1 cellular context compared by ENCODE assay signal in the genomic region with DNA sequence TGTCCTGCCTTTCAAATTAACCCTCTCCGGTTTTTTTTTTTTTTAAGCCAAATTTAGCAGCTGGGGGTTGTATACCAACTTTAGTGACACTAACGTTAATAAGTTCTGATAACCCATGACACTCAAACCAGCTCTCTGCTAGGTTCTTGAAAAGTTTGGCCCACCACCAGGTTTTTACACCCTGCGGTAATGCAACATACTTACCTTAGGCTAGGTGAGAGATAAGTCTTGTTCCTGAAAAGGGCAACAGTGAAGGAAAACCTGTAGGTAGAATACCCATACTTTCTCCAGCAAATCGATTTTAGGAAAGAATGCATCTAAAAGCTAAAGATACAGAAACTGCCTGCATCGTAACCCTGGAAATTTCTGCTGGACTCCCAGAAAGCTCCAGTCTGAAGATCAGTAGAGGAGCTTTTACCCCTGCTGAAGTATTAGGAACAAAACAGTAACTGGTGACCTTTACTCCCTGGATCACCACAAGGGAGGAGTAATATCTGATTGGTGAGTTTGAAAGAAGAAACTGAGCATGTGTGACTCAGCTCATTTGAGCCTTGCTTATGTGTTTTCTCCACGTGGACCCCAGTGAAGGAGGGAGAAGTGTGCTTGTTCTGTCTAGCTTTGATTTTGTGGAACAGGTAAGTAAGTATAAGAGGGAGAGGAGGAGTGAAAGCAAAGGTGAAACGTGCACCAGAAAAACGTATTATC.
TF ChIP-seq lines count a peak whose summit lies in the region.

No MANE protein-coding gene starts in this region.

TF ChIP-seq in HepG2, 621 proteins besides CTCF, POLR2A, EP300 and RAD21 (continued from another document and continues in another):
- TF ChIP-seq, protein P1, sequence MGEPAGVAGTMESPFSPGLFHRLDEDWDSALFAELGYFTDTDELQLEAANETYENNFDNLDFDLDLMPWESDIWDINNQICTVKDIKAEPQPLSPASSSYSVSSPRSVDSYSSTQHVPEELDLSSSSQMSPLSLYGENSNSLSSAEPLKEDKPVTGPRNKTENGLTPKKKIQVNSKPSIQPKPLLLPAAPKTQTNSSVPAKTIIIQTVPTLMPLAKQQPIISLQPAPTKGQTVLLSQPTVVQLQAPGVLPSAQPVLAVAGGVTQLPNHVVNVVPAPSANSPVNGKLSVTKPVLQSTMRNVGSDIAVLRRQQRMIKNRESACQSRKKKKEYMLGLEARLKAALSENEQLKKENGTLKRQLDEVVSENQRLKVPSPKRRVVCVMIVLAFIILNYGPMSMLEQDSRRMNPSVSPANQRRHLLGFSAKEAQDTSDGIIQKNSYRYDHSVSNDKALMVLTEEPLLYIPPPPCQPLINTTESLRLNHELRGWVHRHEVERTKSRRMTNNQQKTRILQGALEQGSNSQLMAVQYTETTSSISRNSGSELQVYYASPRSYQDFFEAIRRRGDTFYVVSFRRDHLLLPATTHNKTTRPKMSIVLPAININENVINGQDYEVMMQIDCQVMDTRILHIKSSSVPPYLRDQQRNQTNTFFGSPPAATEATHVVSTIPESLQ (CRISPR knock-in tag; conservative IDR thresholded peaks at IDR 0.05), result 0 out of 2 replicates have a peak, but pooled peaks have one; percentile 17
- TF ChIP-seq, protein P2, sequence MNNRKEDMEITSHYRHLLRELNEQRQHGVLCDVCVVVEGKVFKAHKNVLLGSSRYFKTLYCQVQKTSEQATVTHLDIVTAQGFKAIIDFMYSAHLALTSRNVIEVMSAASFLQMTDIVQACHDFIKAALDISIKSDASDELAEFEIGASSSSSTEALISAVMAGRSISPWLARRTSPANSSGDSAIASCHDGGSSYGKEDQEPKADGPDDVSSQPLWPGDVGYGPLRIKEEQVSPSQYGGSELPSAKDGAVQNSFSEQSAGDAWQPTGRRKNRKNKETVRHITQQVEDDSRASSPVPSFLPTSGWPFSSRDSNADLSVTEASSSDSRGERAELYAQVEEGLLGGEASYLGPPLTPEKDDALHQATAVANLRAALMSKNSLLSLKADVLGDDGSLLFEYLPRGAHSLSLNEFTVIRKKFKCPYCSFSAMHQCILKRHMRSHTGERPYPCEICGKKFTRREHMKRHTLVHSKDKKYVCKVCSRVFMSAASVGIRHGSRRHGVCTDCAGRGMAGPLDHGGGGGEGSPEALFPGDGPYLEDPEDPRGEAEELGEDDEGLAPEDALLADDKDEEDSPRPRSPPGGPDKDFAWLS (CRISPR knock-in tag; IDR thresholded peaks at IDR 0.05; ENCODE audit: borderline replicate concordance), result no peak
- TF ChIP-seq, protein P3, sequence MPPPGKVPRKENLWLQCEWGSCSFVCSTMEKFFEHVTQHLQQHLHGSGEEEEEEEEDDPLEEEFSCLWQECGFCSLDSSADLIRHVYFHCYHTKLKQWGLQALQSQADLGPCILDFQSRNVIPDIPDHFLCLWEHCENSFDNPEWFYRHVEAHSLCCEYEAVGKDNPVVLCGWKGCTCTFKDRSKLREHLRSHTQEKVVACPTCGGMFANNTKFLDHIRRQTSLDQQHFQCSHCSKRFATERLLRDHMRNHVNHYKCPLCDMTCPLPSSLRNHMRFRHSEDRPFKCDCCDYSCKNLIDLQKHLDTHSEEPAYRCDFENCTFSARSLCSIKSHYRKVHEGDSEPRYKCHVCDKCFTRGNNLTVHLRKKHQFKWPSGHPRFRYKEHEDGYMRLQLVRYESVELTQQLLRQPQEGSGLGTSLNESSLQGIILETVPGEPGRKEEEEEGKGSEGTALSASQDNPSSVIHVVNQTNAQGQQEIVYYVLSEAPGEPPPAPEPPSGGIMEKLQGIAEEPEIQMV (CRISPR knock-in tag; IDR thresholded peaks at IDR 0.05; ENCODE audit: low read depth), result no peak
- TF ChIP-seq, protein P4, sequence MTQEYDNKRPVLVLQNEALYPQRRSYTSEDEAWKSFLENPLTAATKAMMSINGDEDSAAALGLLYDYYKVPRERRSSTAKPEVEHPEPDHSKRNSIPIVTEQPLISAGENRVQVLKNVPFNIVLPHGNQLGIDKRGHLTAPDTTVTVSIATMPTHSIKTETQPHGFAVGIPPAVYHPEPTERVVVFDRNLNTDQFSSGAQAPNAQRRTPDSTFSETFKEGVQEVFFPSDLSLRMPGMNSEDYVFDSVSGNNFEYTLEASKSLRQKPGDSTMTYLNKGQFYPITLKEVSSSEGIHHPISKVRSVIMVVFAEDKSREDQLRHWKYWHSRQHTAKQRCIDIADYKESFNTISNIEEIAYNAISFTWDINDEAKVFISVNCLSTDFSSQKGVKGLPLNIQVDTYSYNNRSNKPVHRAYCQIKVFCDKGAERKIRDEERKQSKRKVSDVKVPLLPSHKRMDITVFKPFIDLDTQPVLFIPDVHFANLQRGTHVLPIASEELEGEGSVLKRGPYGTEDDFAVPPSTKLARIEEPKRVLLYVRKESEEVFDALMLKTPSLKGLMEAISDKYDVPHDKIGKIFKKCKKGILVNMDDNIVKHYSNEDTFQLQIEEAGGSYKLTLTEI (CRISPR knock-in tag; conservative IDR thresholded peaks at IDR 0.05), result no peak
- TF ChIP-seq, protein P5, sequence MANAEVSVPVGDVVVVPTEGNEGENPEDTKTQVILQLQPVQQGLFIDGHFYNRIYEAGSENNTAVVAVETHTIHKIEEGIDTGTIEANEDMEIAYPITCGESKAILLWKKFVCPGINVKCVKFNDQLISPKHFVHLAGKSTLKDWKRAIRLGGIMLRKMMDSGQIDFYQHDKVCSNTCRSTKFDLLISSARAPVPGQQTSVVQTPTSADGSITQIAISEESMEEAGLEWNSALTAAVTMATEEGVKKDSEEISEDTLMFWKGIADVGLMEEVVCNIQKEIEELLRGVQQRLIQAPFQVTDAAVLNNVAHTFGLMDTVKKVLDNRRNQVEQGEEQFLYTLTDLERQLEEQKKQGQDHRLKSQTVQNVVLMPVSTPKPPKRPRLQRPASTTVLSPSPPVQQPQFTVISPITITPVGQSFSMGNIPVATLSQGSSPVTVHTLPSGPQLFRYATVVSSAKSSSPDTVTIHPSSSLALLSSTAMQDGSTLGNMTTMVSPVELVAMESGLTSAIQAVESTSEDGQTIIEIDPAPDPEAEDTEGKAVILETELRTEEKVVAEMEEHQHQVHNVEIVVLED (CRISPR knock-in tag; IDR thresholded peaks at IDR 0.05; ENCODE audit: borderline replicate concordance), result no peak
- no peak for TF ChIP-seq MEIS2 (CRISPR knock-in tag; IDR thresholded peaks at IDR 0.05)
- TF ChIP-seq, protein P6, sequence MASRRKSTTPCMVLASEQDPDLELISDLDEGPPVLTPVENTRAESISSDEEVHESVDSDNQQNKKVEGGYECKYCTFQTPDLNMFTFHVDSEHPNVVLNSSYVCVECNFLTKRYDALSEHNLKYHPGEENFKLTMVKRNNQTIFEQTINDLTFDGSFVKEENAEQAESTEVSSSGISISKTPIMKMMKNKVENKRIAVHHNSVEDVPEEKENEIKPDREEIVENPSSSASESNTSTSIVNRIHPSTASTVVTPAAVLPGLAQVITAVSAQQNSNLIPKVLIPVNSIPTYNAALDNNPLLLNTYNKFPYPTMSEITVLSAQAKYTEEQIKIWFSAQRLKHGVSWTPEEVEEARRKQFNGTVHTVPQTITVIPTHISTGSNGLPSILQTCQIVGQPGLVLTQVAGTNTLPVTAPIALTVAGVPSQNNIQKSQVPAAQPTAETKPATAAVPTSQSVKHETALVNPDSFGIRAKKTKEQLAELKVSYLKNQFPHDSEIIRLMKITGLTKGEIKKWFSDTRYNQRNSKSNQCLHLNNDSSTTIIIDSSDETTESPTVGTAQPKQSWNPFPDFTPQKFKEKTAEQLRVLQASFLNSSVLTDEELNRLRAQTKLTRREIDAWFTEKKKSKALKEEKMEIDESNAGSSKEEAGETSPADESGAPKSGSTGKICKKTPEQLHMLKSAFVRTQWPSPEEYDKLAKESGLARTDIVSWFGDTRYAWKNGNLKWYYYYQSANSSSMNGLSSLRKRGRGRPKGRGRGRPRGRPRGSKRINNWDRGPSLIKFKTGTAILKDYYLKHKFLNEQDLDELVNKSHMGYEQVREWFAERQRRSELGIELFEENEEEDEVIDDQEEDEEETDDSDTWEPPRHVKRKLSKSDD (CRISPR knock-in tag; IDR thresholded peaks at IDR 0.05; ENCODE audit: low read depth), result no peak
- TF ChIP-seq ZNF138 (CRISPR knock-in tag; IDR thresholded peaks at IDR 0.05; ENCODE audit: low read depth), result no peak
- TF ChIP-seq, protein P7, sequence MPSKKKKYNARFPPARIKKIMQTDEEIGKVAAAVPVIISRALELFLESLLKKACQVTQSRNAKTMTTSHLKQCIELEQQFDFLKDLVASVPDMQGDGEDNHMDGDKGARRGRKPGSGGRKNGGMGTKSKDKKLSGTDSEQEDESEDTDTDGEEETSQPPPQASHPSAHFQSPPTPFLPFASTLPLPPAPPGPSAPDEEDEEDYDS (CRISPR knock-in tag; IDR thresholded peaks at IDR 0.05), result peak; percentile 86
- TF ChIP-seq, protein P8, sequence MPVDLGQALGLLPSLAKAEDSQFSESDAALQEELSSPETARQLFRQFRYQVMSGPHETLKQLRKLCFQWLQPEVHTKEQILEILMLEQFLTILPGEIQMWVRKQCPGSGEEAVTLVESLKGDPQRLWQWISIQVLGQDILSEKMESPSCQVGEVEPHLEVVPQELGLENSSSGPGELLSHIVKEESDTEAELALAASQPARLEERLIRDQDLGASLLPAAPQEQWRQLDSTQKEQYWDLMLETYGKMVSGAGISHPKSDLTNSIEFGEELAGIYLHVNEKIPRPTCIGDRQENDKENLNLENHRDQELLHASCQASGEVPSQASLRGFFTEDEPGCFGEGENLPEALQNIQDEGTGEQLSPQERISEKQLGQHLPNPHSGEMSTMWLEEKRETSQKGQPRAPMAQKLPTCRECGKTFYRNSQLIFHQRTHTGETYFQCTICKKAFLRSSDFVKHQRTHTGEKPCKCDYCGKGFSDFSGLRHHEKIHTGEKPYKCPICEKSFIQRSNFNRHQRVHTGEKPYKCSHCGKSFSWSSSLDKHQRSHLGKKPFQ (CRISPR knock-in tag; IDR thresholded peaks at IDR 0.05; ENCODE audit: insufficient replicate concordance), result peak; percentile 23
- peak; percentile 53; the same call in 1 of the 2 replicates for TF ChIP-seq IRF2 (CRISPR knock-in tag; IDR thresholded peaks at IDR 0.05)
- TF ChIP-seq TCF7 (IDR thresholded peaks at IDR 0.05; ENCODE audit: low read depth), result no peak
- no peak for TF ChIP-seq SKI (IDR thresholded peaks at IDR 0.05; ENCODE audit: partially characterized antibody)
- no peak for TF ChIP-seq RAD51 (IDR thresholded peaks at IDR 0.05; ENCODE audit: borderline replicate concordance)
- TF ChIP-seq ZNF790 (CRISPR knock-in tag; IDR thresholded peaks at IDR 0.05; ENCODE audit: borderline replicate concordance), result no peak
- TF ChIP-seq SCMH1 (CRISPR knock-in tag; IDR thresholded peaks at IDR 0.05; ENCODE audit: borderline replicate concordance), result no peak
- no peak for TF ChIP-seq KLF16 (CRISPR knock-in tag; IDR thresholded peaks at IDR 0.05)
- TF ChIP-seq, protein P9, sequence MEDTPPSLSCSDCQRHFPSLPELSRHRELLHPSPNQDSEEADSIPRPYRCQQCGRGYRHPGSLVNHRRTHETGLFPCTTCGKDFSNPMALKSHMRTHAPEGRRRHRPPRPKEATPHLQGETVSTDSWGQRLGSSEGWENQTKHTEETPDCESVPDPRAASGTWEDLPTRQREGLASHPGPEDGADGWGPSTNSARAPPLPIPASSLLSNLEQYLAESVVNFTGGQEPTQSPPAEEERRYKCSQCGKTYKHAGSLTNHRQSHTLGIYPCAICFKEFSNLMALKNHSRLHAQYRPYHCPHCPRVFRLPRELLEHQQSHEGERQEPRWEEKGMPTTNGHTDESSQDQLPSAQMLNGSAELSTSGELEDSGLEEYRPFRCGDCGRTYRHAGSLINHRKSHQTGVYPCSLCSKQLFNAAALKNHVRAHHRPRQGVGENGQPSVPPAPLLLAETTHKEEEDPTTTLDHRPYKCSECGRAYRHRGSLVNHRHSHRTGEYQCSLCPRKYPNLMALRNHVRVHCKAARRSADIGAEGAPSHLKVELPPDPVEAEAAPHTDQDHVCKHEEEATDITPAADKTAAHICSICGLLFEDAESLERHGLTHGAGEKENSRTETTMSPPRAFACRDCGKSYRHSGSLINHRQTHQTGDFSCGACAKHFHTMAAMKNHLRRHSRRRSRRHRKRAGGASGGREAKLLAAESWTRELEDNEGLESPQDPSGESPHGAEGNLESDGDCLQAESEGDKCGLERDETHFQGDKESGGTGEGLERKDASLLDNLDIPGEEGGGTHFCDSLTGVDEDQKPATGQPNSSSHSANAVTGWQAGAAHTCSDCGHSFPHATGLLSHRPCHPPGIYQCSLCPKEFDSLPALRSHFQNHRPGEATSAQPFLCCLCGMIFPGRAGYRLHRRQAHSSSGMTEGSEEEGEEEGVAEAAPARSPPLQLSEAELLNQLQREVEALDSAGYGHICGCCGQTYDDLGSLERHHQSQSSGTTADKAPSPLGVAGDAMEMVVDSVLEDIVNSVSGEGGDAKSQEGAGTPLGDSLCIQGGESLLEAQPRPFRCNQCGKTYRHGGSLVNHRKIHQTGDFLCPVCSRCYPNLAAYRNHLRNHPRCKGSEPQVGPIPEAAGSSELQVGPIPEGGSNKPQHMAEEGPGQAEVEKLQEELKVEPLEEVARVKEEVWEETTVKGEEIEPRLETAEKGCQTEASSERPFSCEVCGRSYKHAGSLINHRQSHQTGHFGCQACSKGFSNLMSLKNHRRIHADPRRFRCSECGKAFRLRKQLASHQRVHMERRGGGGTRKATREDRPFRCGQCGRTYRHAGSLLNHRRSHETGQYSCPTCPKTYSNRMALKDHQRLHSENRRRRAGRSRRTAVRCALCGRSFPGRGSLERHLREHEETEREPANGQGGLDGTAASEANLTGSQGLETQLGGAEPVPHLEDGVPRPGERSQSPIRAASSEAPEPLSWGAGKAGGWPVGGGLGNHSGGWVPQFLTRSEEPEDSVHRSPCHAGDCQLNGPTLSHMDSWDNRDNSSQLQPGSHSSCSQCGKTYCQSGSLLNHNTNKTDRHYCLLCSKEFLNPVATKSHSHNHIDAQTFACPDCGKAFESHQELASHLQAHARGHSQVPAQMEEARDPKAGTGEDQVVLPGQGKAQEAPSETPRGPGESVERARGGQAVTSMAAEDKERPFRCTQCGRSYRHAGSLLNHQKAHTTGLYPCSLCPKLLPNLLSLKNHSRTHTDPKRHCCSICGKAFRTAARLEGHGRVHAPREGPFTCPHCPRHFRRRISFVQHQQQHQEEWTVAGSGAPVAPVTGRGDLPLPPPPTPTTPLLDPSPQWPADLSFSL (CRISPR knock-in tag; IDR thresholded peaks at IDR 0.05), result no peak
- no peak for TF ChIP-seq ZNF253 (CRISPR knock-in tag; IDR thresholded peaks at IDR 0.05; ENCODE audit: borderline replicate concordance)
- peak; percentile 55; the same call in 1 of the 2 replicates for TF ChIP-seq REPIN1 (CRISPR knock-in tag; IDR thresholded peaks at IDR 0.05; ENCODE audit: borderline replicate concordance, low read depth)
- TF ChIP-seq ZNF441 (CRISPR knock-in tag; IDR thresholded peaks at IDR 0.05; ENCODE audit: borderline replicate concordance), result 0 out of 2 replicates have a peak, but pooled peaks have one; percentile 39
- no peak for TF ChIP-seq ZSCAN12 (CRISPR knock-in tag; IDR thresholded peaks at IDR 0.05)
- TF ChIP-seq HNRNPL (IDR thresholded peaks at IDR 0.05; ENCODE audit: low read depth, low read length), result no peak
- TF ChIP-seq SP1 (IDR thresholded peaks at IDR 0.05), result no peak
- TF ChIP-seq SP1 (CRISPR knock-in tag; IDR thresholded peaks at IDR 0.05), result no peak
- no peak for TF ChIP-seq NCOA2 (CRISPR knock-in tag; IDR thresholded peaks at IDR 0.05)
- 0 out of 2 replicates have a peak, but pooled peaks have one; percentile 33 for TF ChIP-seq ZNF589 (CRISPR knock-in tag; conservative IDR thresholded peaks at IDR 0.05)
- TF ChIP-seq MZF1 (CRISPR knock-in tag; IDR thresholded peaks at IDR 0.05; ENCODE audit: borderline replicate concordance), result no peak
- TF ChIP-seq MED8 (CRISPR knock-in tag; IDR thresholded peaks at IDR 0.05; ENCODE audit: insufficient replicate concordance), result no peak
